21 cellular contexts compared by ENCODE assay signal in genomic region chr2:152408260-152408659, GRCh38.
DNase-seq lines count a peak whose midpoint lies in the region; ATAC-seq, FAIRE-seq and TF ChIP-seq lines count a peak whose summit lies in the region.
"Had no signal": no experiment of that assay in that cellular context is flagged by ENCODE, and none has a peak within 500 bp of the region (broad histone marks: within the 10 kb centered on the region; RNA-seq: fewer than 3 reads in every experiment).

No MANE protein-coding gene starts in this region.

- H3K36me3 Mint-ChIP-seq in GM23338 (ENCODE audit: low read depth) (no peaks in the 10 kb centered on the region), glutamatergic neuron (ENCODE audit: unreplicated experiment) (no peaks in the 10 kb centered on the region)
- H3K36me3 Mint-ChIP-seq in activated T-helper 2 cell treated with anti-CD3 and anti-CD28 coated beads, Interferon-gamma antibody, Interleukin-2, Interleukin-4, amounts not matched to agents 10 μg/mL and 5 μg/mL and 100 μg/mL, durations not matched to agents 14 hours and 24 hours and 36 hours (ENCODE audit: low read depth): no peaks in the 10 kb centered on the region
- H3K36me3 Mint-ChIP-seq: CD8-positive, alpha-beta T cell; IgD-negative memory B cell had no signal

- TF ChIP-seq CTCF in GM23338 (conservative IDR thresholded peaks at IDR 0.05; ENCODE audit: low read depth in 2 of 2): no peak
- no peak for TF ChIP-seq CTCF in glutamatergic neuron (IDR thresholded peaks at IDR 0.05; ENCODE audit: partially characterized antibody, unreplicated experiment)

- no peaks in the 10 kb centered on the region for H3F3A ChIP-seq in GM23338 (replicated peaks; ENCODE audit: low read depth)

- DNase-seq in GM23338 (ENCODE audit: low spot score) (no peak), glutamatergic neuron (no peak), RCC 7860 (ENCODE audit: low spot score) (no peak), NCI-H82 treated with DMSO at 0.1 percent for 48 hours (lab: John Stamatoyannopoulos, UW; ENCODE audit: unreplicated experiment) (no peak)
- no peak for DNase-seq in activated T-helper 2 cell treated with anti-CD3 and anti-CD28 coated beads, Interferon-gamma antibody, Interleukin-2, Interleukin-4, amounts not matched to agents 10 μg/mL and 5 μg/mL and 100 μg/mL, durations not matched to agents 14 hours and 24 hours and 36 hours (ENCODE audit: low spot score)
- DNase-seq: ACHN; C1 segment of cervical spinal cord; CD8-positive, alpha-beta T cell; DND-41; Kasumi-1; NCI-H1694 treated with DMSO at 0.1 percent for 48 hours; NCI-H2081 treated with DMSO at 0.1 percent for 48 hours; NCI-H524 treated with DMSO at 0.1 percent for 48 hours; OCI-M1; Right ventricle myocardium superior had no signal

- H3K36me3 ChIP-seq in GM23338 (ENCODE audit: insufficient read depth) (no peaks in the 10 kb centered on the region), subcutaneous abdominal adipose tissue (ENCODE audit: control insufficient read depth in 5 of 5, insufficient read depth in 5 of 5, low read length in 5 of 5) (no peaks in the 10 kb centered on the region)

- H2AFZ ChIP-seq in GM23338: no peak overlapping the region

- H3K4me3 Mint-ChIP-seq in GM23338 (no peak overlapping the region), glutamatergic neuron (ENCODE audit: unreplicated experiment) (peak overlapping the region; percentile 53)
- H3K4me3 Mint-ChIP-seq in activated T-helper 2 cell treated with anti-CD3 and anti-CD28 coated beads, Interferon-gamma antibody, Interleukin-2, Interleukin-4, amounts not matched to agents 10 μg/mL and 5 μg/mL and 100 μg/mL, durations not matched to agents 14 hours and 24 hours and 36 hours (ENCODE audit: low read depth): peak overlapping the region; percentile 67
- H3K4me3 Mint-ChIP-seq: CD8-positive, alpha-beta T cell had no signal

- no peak overlapping the region for H3K27ac ChIP-seq in GM23338 (ENCODE audit: low read depth)
- peak overlapping the region; percentile 32 for H3K27ac ChIP-seq in subcutaneous abdominal adipose tissue (ENCODE audit: low read depth, low read length)

- H3K27me3 Mint-ChIP-seq in GM23338 (ENCODE audit: insufficient read depth, low read depth, poor library complexity): peaks cover 3% of the 10 kb centered on the region
- peaks cover 2% of the 10 kb centered on the region for H3K27me3 Mint-ChIP-seq in activated T-helper 2 cell treated with anti-CD3 and anti-CD28 coated beads, Interferon-gamma antibody, Interleukin-2, Interleukin-4, amounts not matched to agents 10 μg/mL and 5 μg/mL and 100 μg/mL, durations not matched to agents 14 hours and 24 hours and 36 hours (ENCODE audit: low read depth)
- peaks cover 2% of the 10 kb centered on the region for H3K27me3 Mint-ChIP-seq in glutamatergic neuron (ENCODE audit: unreplicated experiment)
- H3K27me3 Mint-ChIP-seq: IgD-negative memory B cell had no signal

- H3K9me3 ChIP-seq in subcutaneous abdominal adipose tissue (ENCODE audit: control insufficient read depth in 5 of 5, low read length in 5 of 5): no peaks in the 10 kb centered on the region

- H3K9me2 ChIP-seq in GM23338 (ENCODE audit: insufficient read depth): no peaks in the 10 kb centered on the region

- no peak overlapping the region for H3K9ac ChIP-seq in subcutaneous abdominal adipose tissue (ENCODE audit: low read length in 5 of 5)

- H3K9me3 Mint-ChIP-seq in GM23338: no peaks in the 10 kb centered on the region
- H3K9me3 Mint-ChIP-seq in activated T-helper 2 cell treated with anti-CD3 and anti-CD28 coated beads, Interferon-gamma antibody, Interleukin-2, Interleukin-4, amounts not matched to agents 10 μg/mL and 5 μg/mL and 100 μg/mL, durations not matched to agents 14 hours and 24 hours and 36 hours: no peaks in the 10 kb centered on the region
- peaks cover 5% of the 10 kb centered on the region for H3K9me3 Mint-ChIP-seq in glutamatergic neuron (ENCODE audit: unreplicated experiment)
- H3K9me3 Mint-ChIP-seq: CD8-positive, alpha-beta T cell; IgD-negative memory B cell had no signal

- peak overlapping the region; percentile 69 for H3K4me2 ChIP-seq in GM23338

- peaks cover 26% of the 10 kb centered on the region for H4K20me1 ChIP-seq in GM23338 (replicated peaks; ENCODE audit: insufficient read depth)

- H3K4me3 ChIP-seq in GM23338 (no peak overlapping the region), subcutaneous abdominal adipose tissue (ENCODE audit: low read depth in 1 of 5, low read length in 5 of 5) (no peak overlapping the region)

- H3K79me2 ChIP-seq in GM23338 (replicated peaks; ENCODE audit: insufficient read depth): peaks cover 94% of the 10 kb centered on the region

- intact Hi-C loops in activated T-helper 2 cell treated with anti-CD3 and anti-CD28 coated beads, Interferon-gamma antibody, Interleukin-2, Interleukin-4, amounts not matched to agents 10 μg/mL and 5 μg/mL and 100 μg/mL, durations not matched to agents 14 hours and 24 hours and 36 hours (cut with micrococcal nuclease): no loop called here

- H3K27ac Mint-ChIP-seq in GM23338 (peak overlapping the region; percentile 68), glutamatergic neuron (ENCODE audit: unreplicated experiment) (peak overlapping the region; percentile 93)
- peak overlapping the region; percentile 84 for H3K27ac Mint-ChIP-seq in activated T-helper 2 cell treated with anti-CD3 and anti-CD28 coated beads, Interferon-gamma antibody, Interleukin-2, Interleukin-4, amounts not matched to agents 10 μg/mL and 5 μg/mL and 100 μg/mL, durations not matched to agents 14 hours and 24 hours and 36 hours
- H3K27ac Mint-ChIP-seq: CD8-positive, alpha-beta T cell had no signal

- H3K4me1 Mint-ChIP-seq in GM23338: peaks cover 78% of the 10 kb centered on the region
- H3K4me1 Mint-ChIP-seq in activated T-helper 2 cell treated with anti-CD3 and anti-CD28 coated beads, Interferon-gamma antibody, Interleukin-2, Interleukin-4, amounts not matched to agents 10 μg/mL and 5 μg/mL and 100 μg/mL, durations not matched to agents 14 hours and 24 hours and 36 hours (ENCODE audit: low read depth): peaks cover 70% of the 10 kb centered on the region
- peaks cover 67% of the 10 kb centered on the region for H3K4me1 Mint-ChIP-seq in glutamatergic neuron (ENCODE audit: low read depth, unreplicated experiment)

- ATAC-seq in GM23338: no peak
- no peak for ATAC-seq in GM18858 (IDR thresholded peaks at IDR 0.05; ENCODE audit: unreplicated experiment)
- ATAC-seq: CD8-positive, alpha-beta T cell; HCT116 had no signal

- no peaks in the 10 kb centered on the region for H3K27me3 ChIP-seq in GM23338 (ENCODE audit: insufficient read depth)
- no peaks in the 10 kb centered on the region for H3K27me3 ChIP-seq in subcutaneous abdominal adipose tissue (ENCODE audit: control insufficient read depth in 5 of 5, insufficient read depth in 4 of 5, low read length in 5 of 5)

- H3K4me1 ChIP-seq in GM23338 (ENCODE audit: insufficient read depth): peaks cover 68% of the 10 kb centered on the region
- peaks cover 5 to 66% (median 26%) of the 10 kb centered on the region in 5 donors for H3K4me1 ChIP-seq in subcutaneous abdominal adipose tissue (ENCODE audit: control insufficient read depth in 5 of 5, insufficient read depth in 5 of 5, low read length in 5 of 5)

- no peak for FAIRE-seq in RCC 7860 (lab: Jason Lieb, UNC)
- FAIRE-seq: GM12891, H1 had no signal

TF ChIP-seq in GM23338, 12 proteins besides CTCF, POLR2A, EP300 and RAD21:
- TF ChIP-seq, protein P1, sequence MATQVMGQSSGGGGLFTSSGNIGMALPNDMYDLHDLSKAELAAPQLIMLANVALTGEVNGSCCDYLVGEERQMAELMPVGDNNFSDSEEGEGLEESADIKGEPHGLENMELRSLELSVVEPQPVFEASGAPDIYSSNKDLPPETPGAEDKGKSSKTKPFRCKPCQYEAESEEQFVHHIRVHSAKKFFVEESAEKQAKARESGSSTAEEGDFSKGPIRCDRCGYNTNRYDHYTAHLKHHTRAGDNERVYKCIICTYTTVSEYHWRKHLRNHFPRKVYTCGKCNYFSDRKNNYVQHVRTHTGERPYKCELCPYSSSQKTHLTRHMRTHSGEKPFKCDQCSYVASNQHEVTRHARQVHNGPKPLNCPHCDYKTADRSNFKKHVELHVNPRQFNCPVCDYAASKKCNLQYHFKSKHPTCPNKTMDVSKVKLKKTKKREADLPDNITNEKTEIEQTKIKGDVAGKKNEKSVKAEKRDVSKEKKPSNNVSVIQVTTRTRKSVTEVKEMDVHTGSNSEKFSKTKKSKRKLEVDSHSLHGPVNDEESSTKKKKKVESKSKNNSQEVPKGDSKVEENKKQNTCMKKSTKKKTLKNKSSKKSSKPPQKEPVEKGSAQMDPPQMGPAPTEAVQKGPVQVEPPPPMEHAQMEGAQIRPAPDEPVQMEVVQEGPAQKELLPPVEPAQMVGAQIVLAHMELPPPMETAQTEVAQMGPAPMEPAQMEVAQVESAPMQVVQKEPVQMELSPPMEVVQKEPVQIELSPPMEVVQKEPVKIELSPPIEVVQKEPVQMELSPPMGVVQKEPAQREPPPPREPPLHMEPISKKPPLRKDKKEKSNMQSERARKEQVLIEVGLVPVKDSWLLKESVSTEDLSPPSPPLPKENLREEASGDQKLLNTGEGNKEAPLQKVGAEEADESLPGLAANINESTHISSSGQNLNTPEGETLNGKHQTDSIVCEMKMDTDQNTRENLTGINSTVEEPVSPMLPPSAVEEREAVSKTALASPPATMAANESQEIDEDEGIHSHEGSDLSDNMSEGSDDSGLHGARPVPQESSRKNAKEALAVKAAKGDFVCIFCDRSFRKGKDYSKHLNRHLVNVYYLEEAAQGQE (IDR thresholded peaks at IDR 0.05; ENCODE audit: unreplicated experiment): no peak
